ENCODE assay signal across 2 cellular contexts in genomic region chr17:8147805-8148404, GRCh38.
TF ChIP-seq lines count a peak whose summit lies in the region.

No MANE protein-coding gene starts in this region.

TF ChIP-seq in GM12878, 131 proteins besides CTCF, POLR2A, EP300 and RAD21:
- TF ChIP-seq NR2C1 (IDR thresholded peaks at IDR 0.05) (no peak), POLR2AphosphoS5 (IDR thresholded peaks at IDR 0.05; ENCODE audit: low read length) (peak; percentile 51)

TF ChIP-seq in HEK293T, 16 proteins besides CTCF, POLR2A, EP300 and RAD21:
- TF ChIP-seq, protein P1, sequence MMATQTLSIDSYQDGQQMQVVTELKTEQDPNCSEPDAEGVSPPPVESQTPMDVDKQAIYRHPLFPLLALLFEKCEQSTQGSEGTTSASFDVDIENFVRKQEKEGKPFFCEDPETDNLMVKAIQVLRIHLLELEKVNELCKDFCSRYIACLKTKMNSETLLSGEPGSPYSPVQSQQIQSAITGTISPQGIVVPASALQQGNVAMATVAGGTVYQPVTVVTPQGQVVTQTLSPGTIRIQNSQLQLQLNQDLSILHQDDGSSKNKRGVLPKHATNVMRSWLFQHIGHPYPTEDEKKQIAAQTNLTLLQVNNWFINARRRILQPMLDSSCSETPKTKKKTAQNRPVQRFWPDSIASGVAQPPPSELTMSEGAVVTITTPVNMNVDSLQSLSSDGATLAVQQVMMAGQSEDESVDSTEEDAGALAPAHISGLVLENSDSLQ (IDR thresholded peaks at IDR 0.05): no peak
- TF ChIP-seq BHLHE40 (IDR thresholded peaks at IDR 0.05; ENCODE audit: borderline replicate concordance) (no peak), FOXA1 (IDR thresholded peaks at IDR 0.05) (no peak), ZNF384 (IDR thresholded peaks at IDR 0.05) (no peak), CTBP1 (IDR thresholded peaks at IDR 0.05; ENCODE audit: borderline replicate concordance) (no peak), L3MBTL2 (conservative IDR thresholded peaks at IDR 0.05) (no peak), SP1 (IDR thresholded peaks at IDR 0.05) (no peak), NFRKB (IDR thresholded peaks at IDR 0.05) (no peak), SUZ12 (IDR thresholded peaks at IDR 0.05) (no peak), FOXK2 (IDR thresholded peaks at IDR 0.05) (no peak), ARNT (IDR thresholded peaks at IDR 0.05) (no peak), ELF4 (IDR thresholded peaks at IDR 0.05) (no peak), FOXM1 (IDR thresholded peaks at IDR 0.05; ENCODE audit: borderline replicate concordance) (no peak), HDGF (IDR thresholded peaks at IDR 0.05; ENCODE audit: borderline replicate concordance) (no peak), LEF1 (IDR thresholded peaks at IDR 0.05; ENCODE audit: borderline replicate concordance) (no peak), TARDBP (IDR thresholded peaks at IDR 0.05) (no peak)
TF ChIP-seq in HEK293T: peak in this region for 0.
